In the genomic region with DNA sequence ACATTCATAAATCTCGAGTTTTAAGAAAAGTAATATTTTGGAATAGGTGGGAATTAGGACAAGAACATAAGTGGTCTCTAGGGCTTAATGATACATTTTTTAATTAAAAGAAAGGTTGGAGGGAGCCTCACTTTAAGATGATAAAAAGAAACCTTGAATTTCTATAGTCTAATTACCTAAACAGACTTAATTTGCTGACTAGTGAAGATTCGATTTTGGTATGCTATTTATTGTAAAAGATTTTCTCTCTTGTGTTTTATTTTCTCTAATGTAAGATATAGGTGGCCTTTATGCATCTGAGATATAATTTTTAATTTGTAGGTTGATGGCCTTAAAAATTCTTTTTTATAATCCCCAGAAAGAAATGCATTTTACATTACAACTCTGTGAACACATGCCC, we compare ENCODE assay signal across 21 cellular contexts.
"Had no signal": no experiment of that assay in that cellular context is flagged by ENCODE, and none has a peak within 500 bp of the region (broad histone marks: within the 10 kb centered on the region; RNA-seq: fewer than 3 reads in every experiment).

No MANE protein-coding gene starts in this region.

- H3K4me3 ChIP-seq: coronary artery, dorsolateral prefrontal cortex, esophagus muscularis mucosa, gastroesophageal sphincter, heart left ventricle, left lung, lower lobe of right lung, mucosa of descending colon had no signal

- H3K36me3 ChIP-seq: esophagus muscularis mucosa, gastroesophageal sphincter, heart left ventricle, left lung, lower lobe of right lung had no signal

- H3K27ac ChIP-seq: coronary artery, dorsolateral prefrontal cortex, esophagus muscularis mucosa, foreskin keratinocyte, gastroesophageal sphincter, heart left ventricle, left lung, lower lobe of right lung had no signal

- ATAC-seq: foreskin keratinocyte, gastroesophageal sphincter, heart left ventricle, left cardiac atrium, left lung, left ventricle myocardium superior, lower lobe of right lung, mucosa of descending colon had no signal

- FAIRE-seq: endothelial cell of umbilical vein, frontal cortex, islet of Langerhans, keratinocyte had no signal

- H3K27me3 ChIP-seq: dorsolateral prefrontal cortex, esophagus muscularis mucosa, foreskin keratinocyte, gastroesophageal sphincter, heart left ventricle, left lung had no signal

- DNase-seq: dermis blood vessel endothelial cell; dorsolateral prefrontal cortex; effector CD4-positive, alpha-beta T cell; effector memory CD4-positive, alpha-beta T cell; foreskin keratinocyte; heart left ventricle; hippocampal formation; left cardiac atrium; left lung; left ventricle myocardium superior; lower lobe of right lung; mesenchymal stem cell; mucosa of descending colon; naive B cell had no signal

- H3K4me1 ChIP-seq: foreskin keratinocyte, heart left ventricle, left lung, lower lobe of right lung had no signal
